In the genomic region with DNA sequence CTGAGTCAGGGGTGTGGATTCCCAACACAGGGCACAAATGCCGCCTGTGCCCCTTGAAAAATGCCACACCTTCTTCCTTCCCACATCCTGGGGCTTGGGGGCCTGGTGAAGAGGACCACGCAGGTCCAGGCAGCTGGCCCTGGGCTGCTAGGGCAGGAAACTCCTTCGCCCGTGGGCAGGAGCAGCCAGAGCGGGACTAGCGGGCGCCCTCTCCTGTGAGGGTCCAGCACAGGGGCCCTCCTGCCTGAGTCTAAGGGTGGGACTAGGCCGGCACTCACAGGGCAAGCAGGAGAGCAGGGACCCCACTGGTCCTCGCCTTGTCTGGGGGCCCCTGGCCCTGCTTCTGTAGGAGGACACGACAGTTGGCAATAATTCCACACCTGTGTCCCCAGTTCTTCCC, we compare ENCODE assay signal across 16 cellular contexts. TPM values are rescaled to one million over a fixed set of nuclear protein-coding genes. Genes with fewer than 3 reads are reported as not detected.
A peak's percentile ranks its signal among the peaks of the same experiment; 100 is the strongest.
DNase-seq lines count a peak whose midpoint lies in the region; ATAC-seq and TF ChIP-seq lines count a peak whose summit lies in the region.
"Had no signal": no experiment of that assay in that cellular context is flagged by ENCODE, and none has a peak within 500 bp of the region (broad histone marks: within the 10 kb centered on the region; RNA-seq: fewer than 3 reads in every experiment).

No MANE protein-coding gene starts in this region.

- peaks cover 0 to 12% (median 0%) of the 10 kb centered on the region in 3 donors for H3K27me3 ChIP-seq in stomach
- H3K27me3 ChIP-seq in esophagus squamous epithelium = peaks cover 0 to 23% (median 0%) of the 10 kb centered on the region in 4 donors

- H3K27ac ChIP-seq in C4-2B = peak overlapping the region; percentile 94
- H3K27ac ChIP-seq in stomach = peak overlapping the region in 3 of 5 donors; percentile 13 to 71 (median 44)
- H3K27ac ChIP-seq in esophagus squamous epithelium = no peak overlapping the region
- H3K27ac ChIP-seq: GM23248 had no signal

- WGBS in stomach, 5 donors = 71 to 91% (median 78%) methylated on average over 8 to 10 of the region's 10 CpGs
- 90 to 96% methylated on average over 4 to 8 of the region's 10 CpGs for WGBS in esophagus squamous epithelium, 2 donors

- TF ChIP-seq EP300 in stomach (IDR thresholded peaks at IDR 0.05) = no peak

- no peak for TF ChIP-seq POLR2A in stomach (IDR thresholded peaks at IDR 0.05)
- TF ChIP-seq POLR2A in esophagus squamous epithelium (IDR thresholded peaks at IDR 0.05) = no peak

- no peak overlapping the region for H3K4me3 ChIP-seq in stomach
- H3K4me3 ChIP-seq in esophagus squamous epithelium = no peak overlapping the region
- H3K4me3 ChIP-seq: GM23248 had no signal

- ATAC-seq in left lobe of liver (no peak), GM21447 (IDR thresholded peaks at IDR 0.05; ENCODE audit: unreplicated experiment) (no peak), HG02610 (IDR thresholded peaks at IDR 0.05; ENCODE audit: unreplicated experiment) (no peak), GM21737 (IDR thresholded peaks at IDR 0.05; ENCODE audit: unreplicated experiment) (no peak)

- DNase-seq in ecto neural progenitor cell (ENCODE audit: low spot score) (peak; percentile 41), left lobe of liver (ENCODE audit: low spot score) (peak; percentile 41), stomach (no peak), esophagus squamous epithelium (lab: John Stamatoyannopoulos, UW) (no peak)
- DNase-seq: C1 segment of cervical spinal cord; CD4-positive, alpha-beta memory T cell; DMS153; EL; GDM1; GM23248; H7; IMR-90 had no signal

- peaks cover 24 to 47% (median 42%) of the 10 kb centered on the region in 4 donors for H3K4me1 ChIP-seq in stomach
- H3K4me1 ChIP-seq in esophagus squamous epithelium = peaks cover 0 to 19% (median 2%) of the 10 kb centered on the region in 3 donors

- no peak for TF ChIP-seq CTCF in C4-2B (conservative IDR thresholded peaks at IDR 0.05)
- no peak for TF ChIP-seq CTCF in stomach (IDR thresholded peaks at IDR 0.05)
- TF ChIP-seq CTCF in esophagus squamous epithelium (IDR thresholded peaks at IDR 0.05) = no peak

- no peaks in the 10 kb centered on the region for H3K36me3 ChIP-seq in stomach
- no peaks in the 10 kb centered on the region for H3K36me3 ChIP-seq in esophagus squamous epithelium

- no peaks in the 10 kb centered on the region for H3K9me3 ChIP-seq in stomach
- no peaks in the 10 kb centered on the region for H3K9me3 ChIP-seq in esophagus squamous epithelium

- intact Hi-C loops in stomach (cut with DNase I; ENCODE audit: low total_unique reads) (loop anchor here (10.0 kb wide), 1 partner anchor 85 kb away; no protein-coding TSS in a partner anchor), esophagus squamous epithelium (cut with DNase I) (no loop called here)

RNA-seq across cellular contexts. Expression of a gene that starts 7.5 kb away (rescaled TPM):
- total RNA-seq in left lobe of liver = 185 TPM
- 100 to 1,000 TPM in 1 of 5 donors, 10 to 100 TPM in 3, 1 to 10 TPM in 1; 9.9 to 167 (median 18.7) TPM for total RNA-seq in stomach
- polyA plus RNA-seq in stomach = 10 to 100 TPM; 14.6 to 22.6 (median 19.1) TPM
- total RNA-seq in esophagus squamous epithelium = 10 to 100 TPM; 27.1 to 33.5 (median 31.5) TPM
- polyA plus RNA-seq: GM23248 had no signal

Comparison
In these comparisons a context has a peak if more than half of its experiments do, and no peak if none do; other contexts are left out.
1. H3K27ac ChIP-seq: peak in C4-2B (single experiment) and stomach (3 of 5); none in esophagus squamous epithelium (0 of 4).
2. DNase-seq: peak in ecto neural progenitor cell (single experiment) and left lobe of liver (single experiment); none in stomach (single experiment) and esophagus squamous epithelium (single experiment).